21 cellular contexts compared by ENCODE assay signal in the genomic region with DNA sequence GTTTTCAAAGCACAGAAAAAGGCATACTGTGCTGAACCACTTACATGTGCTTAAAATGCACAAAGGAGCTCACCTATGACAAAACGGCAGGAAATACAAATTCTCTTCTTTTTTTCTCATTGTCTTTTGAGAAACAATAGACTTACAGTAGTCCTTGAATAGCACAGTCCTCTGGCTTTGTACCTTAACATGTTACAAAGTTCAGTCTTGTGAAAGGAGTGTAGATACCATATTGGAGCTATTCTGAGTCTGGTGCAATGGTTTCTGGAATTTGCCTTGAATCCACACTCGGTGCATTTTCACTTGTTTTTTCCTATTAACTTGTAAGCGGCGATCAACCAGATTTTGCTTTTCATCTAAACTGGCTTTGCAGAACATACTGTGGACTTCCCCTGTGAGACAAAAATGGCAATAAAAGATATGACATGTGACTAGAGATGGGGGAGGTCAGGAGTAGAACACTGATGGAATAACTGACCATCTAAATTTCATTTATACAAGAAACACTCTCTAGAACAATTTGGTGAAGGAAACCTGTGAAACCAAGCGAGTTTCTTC.
A peak's percentile ranks its signal among the peaks of the same experiment; 100 is the strongest.
DNase-seq lines count a peak whose midpoint lies in the region; ATAC-seq, FAIRE-seq and TF ChIP-seq lines count a peak whose summit lies in the region.
"Had no signal": no experiment of that assay in that cellular context is flagged by ENCODE, and none has a peak within 500 bp of the region (broad histone marks: within the 10 kb centered on the region; RNA-seq: fewer than 3 reads in every experiment).

No MANE protein-coding gene starts in this region.

- no peak for TF ChIP-seq POLR2A in vagina (IDR thresholded peaks at IDR 0.05)

- H3K27me3 Mint-ChIP-seq in activated naive CD8-positive, alpha-beta T cell treated with anti-CD3 and anti-CD28 coated beads, Interleukin-2, amount 50 U/mL, for 24 hours = no peaks in the 10 kb centered on the region

- H3K4me1 ChIP-seq in HUES64 (ENCODE audit: insufficient read depth, low read length) (peaks cover 62% of the 10 kb centered on the region), vagina (no peaks in the 10 kb centered on the region), foreskin keratinocyte (no peaks in the 10 kb centered on the region)
- H3K4me1 ChIP-seq: psoas muscle had no signal

- peak; percentile 13 for DNase-seq in NOMO-1 treated with DMSO at 0.1 percent for 48 hours (lab: John Stamatoyannopoulos, UW; ENCODE audit: unreplicated experiment)
- DNase-seq in NOMO-1 (lab: John Stamatoyannopoulos, UW; ENCODE audit: unreplicated experiment in 2 of 2) = no peak
- no peak for DNase-seq in GM18507 (ENCODE audit: extremely low spot score, insufficient read length, low read depth)
- no peak for DNase-seq in activated naive CD8-positive, alpha-beta T cell treated with anti-CD3 and anti-CD28 coated beads, Interleukin-2, amount 50 U/mL, for 24 hours
- DNase-seq in NCI-H82 treated with DMSO at 0.1 percent for 48 hours (lab: John Stamatoyannopoulos, UW; ENCODE audit: unreplicated experiment) = no peak
- DNase-seq in vagina (ENCODE audit: extremely low spot score in 2 of 2) = no peak
- DNase-seq in foreskin keratinocyte = no peak
- DNase-seq: activated CD8-positive, alpha-beta memory T cell treated with anti-CD3 and anti-CD28 coated beads for 24 hours; activated naive CD4-positive, alpha-beta T cell; NCI-H2081 treated with DMSO at 0.1 percent for 48 hours; NCI-H526; psoas muscle; tibial artery had no signal

- peak overlapping the region; percentile 54 for H3K4me3 Mint-ChIP-seq in activated naive CD8-positive, alpha-beta T cell treated with anti-CD3 and anti-CD28 coated beads, Interleukin-2, amount 50 U/mL, for 24 hours
- H3K4me3 Mint-ChIP-seq: neural progenitor cell had no signal

- H3K9me3 Mint-ChIP-seq in activated naive CD8-positive, alpha-beta T cell treated with anti-CD3 and anti-CD28 coated beads, Interleukin-2, amount 50 U/mL, for 24 hours = no peaks in the 10 kb centered on the region
- H3K9me3 Mint-ChIP-seq: neural progenitor cell had no signal

- H3K36me3 ChIP-seq in HUES64 (ENCODE audit: insufficient read depth, low read length) = 0 out of 2 replicates have a peak, but pooled peaks cover 4% of the 10 kb centered on the region
- no peaks in the 10 kb centered on the region for H3K36me3 ChIP-seq in vagina
- H3K36me3 ChIP-seq: neural progenitor cell, Peyer's patch, tibial artery had no signal

- H3K27ac ChIP-seq in HUES64 (ENCODE audit: low read depth, low read length) (peak overlapping the region; percentile 39; the same call in 1 of the 2 replicates), vagina (no peak overlapping the region), foreskin keratinocyte (no peak overlapping the region)
- H3K27ac ChIP-seq: 22Rv1, BLaER1, hepatocyte, neural progenitor cell, psoas muscle, SK-N-MC, tibial artery had no signal

- no peak overlapping the region for H3K9ac ChIP-seq in HUES64 (ENCODE audit: low read depth, low read length)
- H3K9ac ChIP-seq: BLaER1, neural progenitor cell had no signal

- H3K4me3 ChIP-seq in HUES64 (ENCODE audit: low read length) (no peak overlapping the region), vagina (no peak overlapping the region)
- H3K4me3 ChIP-seq: BLaER1, hepatocyte, neural progenitor cell, psoas muscle, SK-N-MC, tibial artery had no signal

- peak overlapping the region; percentile 67 for H3K27ac Mint-ChIP-seq in activated naive CD8-positive, alpha-beta T cell treated with anti-CD3 and anti-CD28 coated beads, Interleukin-2, amount 50 U/mL, for 24 hours
- H3K27ac Mint-ChIP-seq: neural progenitor cell had no signal

- whole genome bisulfite sequencing in HUES64 = 86% methylated on average over 5 of the region's 5 CpGs

- H3K36me3 Mint-ChIP-seq in activated naive CD8-positive, alpha-beta T cell treated with anti-CD3 and anti-CD28 coated beads, Interleukin-2, amount 50 U/mL, for 24 hours (ENCODE audit: low read depth) = peaks cover 48% of the 10 kb centered on the region

- TF ChIP-seq CTCF in vagina (IDR thresholded peaks at IDR 0.05) = no peak
- no peak for TF ChIP-seq CTCF in foreskin keratinocyte (conservative IDR thresholded peaks at IDR 0.05)

- peaks cover 65% of the 10 kb centered on the region for H3K4me1 Mint-ChIP-seq in activated naive CD8-positive, alpha-beta T cell treated with anti-CD3 and anti-CD28 coated beads, Interleukin-2, amount 50 U/mL, for 24 hours

- no peaks in the 10 kb centered on the region for H3K27me3 ChIP-seq in HUES64 (ENCODE audit: insufficient read depth, low read length)
- H3K27me3 ChIP-seq in vagina = no peaks in the 10 kb centered on the region
- H3K27me3 ChIP-seq in foreskin keratinocyte = no peaks in the 10 kb centered on the region
- H3K27me3 ChIP-seq: BLaER1, hepatocyte, neural progenitor cell, Peyer's patch, tibial artery had no signal

- no peak for ATAC-seq in activated naive CD8-positive, alpha-beta T cell treated with anti-CD3 and anti-CD28 coated beads, Interleukin-2, amount 50 U/mL, for 24 hours
- ATAC-seq in foreskin keratinocyte = no peak
- ATAC-seq: psoas muscle had no signal

- intact Hi-C loops in vagina (cut with DNase I) = no loop called here

- no peaks in the 10 kb centered on the region for H3K9me3 ChIP-seq in HUES64 (ENCODE audit: insufficient read depth, low read depth, low read length)
- H3K9me3 ChIP-seq in vagina = no peaks in the 10 kb centered on the region
- H3K9me3 ChIP-seq: BLaER1, Peyer's patch, psoas muscle, tibial artery had no signal

- peak; percentile 77 for FAIRE-seq in GM18507 (lab: Jason Lieb, UNC)
- FAIRE-seq: keratinocyte had no signal
